18 cellular contexts compared by ENCODE assay signal in genomic region chr7:95684505-95684904, GRCh38.
"Had no signal": no experiment of that assay in that cellular context is flagged by ENCODE, and none has a peak within 500 bp of the region (broad histone marks: within the 10 kb centered on the region; RNA-seq: fewer than 3 reads in every experiment).

No MANE protein-coding gene starts in this region.

- H3K27me3 ChIP-seq: colonic mucosa, neutrophil, right atrium auricular region, tibial nerve, uterus had no signal

- H3K9me3 ChIP-seq: colonic mucosa, neutrophil, right atrium auricular region, tibial nerve, uterus had no signal

- H3K4me3 ChIP-seq: colonic mucosa, lung, right atrium auricular region, skin epidermis, tibial nerve, uterus had no signal

- H3K4me1 ChIP-seq: colonic mucosa, right atrium auricular region, uterus had no signal

- H3K36me3 ChIP-seq: colonic mucosa, neutrophil, right atrium auricular region, tibial nerve, uterus had no signal

- ATAC-seq: activated CD8-positive, alpha-beta T cell treated with anti-CD3 and anti-CD28 coated beads for 36 hours had no signal

- DNase-seq: activated CD4-positive, alpha-beta T cell treated with anti-CD3 and anti-CD28 coated beads for 48 hours; activated CD8-positive, alpha-beta T cell treated with anti-CD3 and anti-CD28 coated beads for 36 hours; activated effector memory CD4-positive, alpha-beta T cell treated with anti-CD3 and anti-CD28 coated beads, Interleukin-2, amount 50 U/mL, for 16 hours; activated T-cell treated with anti-CD3 and anti-CD28 coated beads, Interleukin-2, amount 50 U/mL, for 48 hours; amniotic stem cell; colonic mucosa; effector CD4-positive, alpha-beta T cell; islet precursor cell; naive B cell; stimulated activated CD4-positive, alpha-beta T cell treated with anti-CD3 and anti-CD28 coated beads, Interleukin-4, amount 100 ng/mL, for 4 hours; stimulated activated CD8-positive, alpha-beta memory T cell treated with anti-CD3 and anti-CD28 coated beads, Interleukin-4, amount 100 ng/mL, for 48 hours; stimulated activated naive CD4-positive, alpha-beta T cell treated with Interleukin-2 at 50 U/mL for 16 hours; uterus had no signal

- H3K27ac ChIP-seq: colonic mucosa, neutrophil, skin epidermis had no signal
